9 cellular contexts compared by ENCODE assay signal in genomic region chr16:1960665-1961630, GRCh38. TPM values are rescaled to one million over a fixed set of nuclear protein-coding genes. Genes with fewer than 3 reads are reported as not detected.
A peak's percentile ranks its signal among the peaks of the same experiment; 100 is the strongest.
DNase-seq lines count a peak whose midpoint lies in the region.
"Had no signal": no experiment of that assay in that cellular context is flagged by ENCODE, and none has a peak within 500 bp of the region (broad histone marks: within the 10 kb centered on the region; RNA-seq: fewer than 3 reads in every experiment).

No MANE protein-coding gene starts in this region.

- no peaks in the 10 kb centered on the region for H3K9me3 Mint-ChIP-seq in activated T-helper 1 cell treated with anti-CD3 and anti-CD28 coated beads, Interleukin-12 subunit alpha, Interleukin-12 subunit beta, Interleukin-2, Interleukin-4 antibody, amounts not matched to agents 30 ng/mL and 10 ng/mL and 1 ng/mL, durations not matched to agents 14 hours and 24 hours and 36 hours
- no peaks in the 10 kb centered on the region for H3K9me3 Mint-ChIP-seq in stimulated activated naive CD8-positive, alpha-beta T cell treated with anti-CD3 and anti-CD28 coated beads, Interleukin-15, Interleukin-2, amounts not matched to agents 100 ng/mL and 50 ng/mL, for 24 hours

- no peak overlapping the region for H3K27ac ChIP-seq in iPS DF 6.9 (ENCODE audit: low read length)

- intact Hi-C loops in activated T-helper 1 cell treated with anti-CD3 and anti-CD28 coated beads, Interleukin-12 subunit alpha, Interleukin-12 subunit beta, Interleukin-2, Interleukin-4 antibody, amounts not matched to agents 30 ng/mL and 10 ng/mL and 1 ng/mL, durations not matched to agents 14 hours and 24 hours and 36 hours (cut with micrococcal nuclease): no loop called here

- H3K27me3 Mint-ChIP-seq in activated T-helper 1 cell treated with anti-CD3 and anti-CD28 coated beads, Interleukin-12 subunit alpha, Interleukin-12 subunit beta, Interleukin-2, Interleukin-4 antibody, amounts not matched to agents 30 ng/mL and 10 ng/mL and 1 ng/mL, durations not matched to agents 14 hours and 24 hours and 36 hours (ENCODE audit: insufficient read depth): no peaks in the 10 kb centered on the region
- H3K27me3 Mint-ChIP-seq in stimulated activated naive CD8-positive, alpha-beta T cell treated with anti-CD3 and anti-CD28 coated beads, Interleukin-15, Interleukin-2, amounts not matched to agents 100 ng/mL and 50 ng/mL, for 24 hours: no peaks in the 10 kb centered on the region

- no peaks in the 10 kb centered on the region for H3K27me3 ChIP-seq in iPS DF 6.9 (ENCODE audit: control insufficient read depth, insufficient read depth, low read length)

- no peaks in the 10 kb centered on the region for H3K9me3 ChIP-seq in iPS DF 6.9 (ENCODE audit: control insufficient read depth, insufficient read depth, low read length)

- H3K4me1 Mint-ChIP-seq in activated T-helper 1 cell treated with anti-CD3 and anti-CD28 coated beads, Interleukin-12 subunit alpha, Interleukin-12 subunit beta, Interleukin-2, Interleukin-4 antibody, amounts not matched to agents 30 ng/mL and 10 ng/mL and 1 ng/mL, durations not matched to agents 14 hours and 24 hours and 36 hours (ENCODE audit: low read depth): peaks cover 34% of the 10 kb centered on the region
- H3K4me1 Mint-ChIP-seq in stimulated activated naive CD8-positive, alpha-beta T cell treated with anti-CD3 and anti-CD28 coated beads, Interleukin-15, Interleukin-2, amounts not matched to agents 100 ng/mL and 50 ng/mL, for 24 hours (ENCODE audit: low read depth): peaks cover 49% of the 10 kb centered on the region

- H3K4me3 Mint-ChIP-seq in activated T-helper 1 cell treated with anti-CD3 and anti-CD28 coated beads, Interleukin-12 subunit alpha, Interleukin-12 subunit beta, Interleukin-2, Interleukin-4 antibody, amounts not matched to agents 30 ng/mL and 10 ng/mL and 1 ng/mL, durations not matched to agents 14 hours and 24 hours and 36 hours: peak overlapping the region; percentile 97
- peak overlapping the region; percentile 98 for H3K4me3 Mint-ChIP-seq in stimulated activated naive CD8-positive, alpha-beta T cell treated with anti-CD3 and anti-CD28 coated beads, Interleukin-15, Interleukin-2, amounts not matched to agents 100 ng/mL and 50 ng/mL, for 24 hours

- peak overlapping the region; percentile 90 for H3K27ac Mint-ChIP-seq in activated T-helper 1 cell treated with anti-CD3 and anti-CD28 coated beads, Interleukin-12 subunit alpha, Interleukin-12 subunit beta, Interleukin-2, Interleukin-4 antibody, amounts not matched to agents 30 ng/mL and 10 ng/mL and 1 ng/mL, durations not matched to agents 14 hours and 24 hours and 36 hours
- peak overlapping the region; percentile 91 for H3K27ac Mint-ChIP-seq in stimulated activated naive CD8-positive, alpha-beta T cell treated with anti-CD3 and anti-CD28 coated beads, Interleukin-15, Interleukin-2, amounts not matched to agents 100 ng/mL and 50 ng/mL, for 24 hours

- H3K4me3 ChIP-seq in iPS DF 6.9 (ENCODE audit: low read length): peak overlapping the region; percentile 8; the same call in 1 of the 2 replicates

- H3K36me3 Mint-ChIP-seq in activated T-helper 1 cell treated with anti-CD3 and anti-CD28 coated beads, Interleukin-12 subunit alpha, Interleukin-12 subunit beta, Interleukin-2, Interleukin-4 antibody, amounts not matched to agents 30 ng/mL and 10 ng/mL and 1 ng/mL, durations not matched to agents 14 hours and 24 hours and 36 hours (ENCODE audit: low read depth): peaks cover 44% of the 10 kb centered on the region
- peaks cover 44% of the 10 kb centered on the region for H3K36me3 Mint-ChIP-seq in stimulated activated naive CD8-positive, alpha-beta T cell treated with anti-CD3 and anti-CD28 coated beads, Interleukin-15, Interleukin-2, amounts not matched to agents 100 ng/mL and 50 ng/mL, for 24 hours (ENCODE audit: low read depth)

- DNase-seq in activated T-cell treated with anti-CD3 and anti-CD28 coated beads for 24 hours (ENCODE audit: low read depth): peak; percentile 49
- DNase-seq in activated T-cell treated with anti-CD3 and anti-CD28 coated beads for 4 hours: no peak
- DNase-seq in NCI-H69 (lab: John Stamatoyannopoulos, UW): peak; percentile 90
- DNase-seq in activated T-helper 1 cell treated with anti-CD3 and anti-CD28 coated beads, Interleukin-12 subunit alpha, Interleukin-12 subunit beta, Interleukin-2, Interleukin-4 antibody, amounts not matched to agents 30 ng/mL and 10 ng/mL and 1 ng/mL, durations not matched to agents 14 hours and 24 hours and 36 hours (ENCODE audit: low spot score): no peak
- DNase-seq in iPS DF 6.9 (ENCODE audit: low read depth, low spot score): no peak
- DNase-seq in NK-92 treated with Interleukin-12 subunit alpha and Interleukin-12 subunit beta, amount 100 ng/mL, for 24 hours (lab: John Stamatoyannopoulos, UW): no peak
- no peak for DNase-seq in NCI-H187 treated with DMSO at 0.1 percent for 48 hours (lab: John Stamatoyannopoulos, UW)

- no peaks in the 10 kb centered on the region for H3K4me1 ChIP-seq in iPS DF 6.9 (ENCODE audit: control insufficient read depth, insufficient read depth, low read length)

- WGBS in iPS DF 6.9 (ENCODE audit: insufficient coverage, insufficient read length): no CpG with 5 or more reads among the region's 20 CpGs

- peaks cover 18% of the 10 kb centered on the region; the same call in 1 of the 2 replicates for H3K36me3 ChIP-seq in iPS DF 6.9 (ENCODE audit: control insufficient read depth, insufficient read depth, low read length)

RNA-seq across cellular contexts. Expression of gene NDUFB10, which starts 1.6 kb away (rescaled TPM):
- 134 and 138 TPM in 2 replicates for total RNA-seq in activated T-helper 1 cell treated with anti-CD3 and anti-CD28 coated beads, Interleukin-12 subunit alpha, Interleukin-12 subunit beta, Interleukin-2, Interleukin-4 antibody, amounts not matched to agents 30 ng/mL and 10 ng/mL and 1 ng/mL, durations not matched to agents 14 hours and 24 hours and 36 hours

RNA-seq across cellular contexts. Expression of gene RPS2, which starts 3.7 kb away (rescaled TPM):
- total RNA-seq in activated T-helper 1 cell treated with anti-CD3 and anti-CD28 coated beads, Interleukin-12 subunit alpha, Interleukin-12 subunit beta, Interleukin-2, Interleukin-4 antibody, amounts not matched to agents 30 ng/mL and 10 ng/mL and 1 ng/mL, durations not matched to agents 14 hours and 24 hours and 36 hours: 3,144 and 3,145 TPM in 2 replicates

RNA-seq across cellular contexts. Expression of gene RNF151, which starts 5.7 kb away (rescaled TPM):
- 0.70 and 0.93 TPM in 2 replicates for total RNA-seq in activated T-helper 1 cell treated with anti-CD3 and anti-CD28 coated beads, Interleukin-12 subunit alpha, Interleukin-12 subunit beta, Interleukin-2, Interleukin-4 antibody, amounts not matched to agents 30 ng/mL and 10 ng/mL and 1 ng/mL, durations not matched to agents 14 hours and 24 hours and 36 hours
- total RNA-seq: left colon had no signal

RNA-seq across cellular contexts. Expression of gene RPL3L, which starts 6.5 kb away (rescaled TPM):
- 1.1 and 1.9 TPM in 2 replicates for total RNA-seq in activated T-helper 1 cell treated with anti-CD3 and anti-CD28 coated beads, Interleukin-12 subunit alpha, Interleukin-12 subunit beta, Interleukin-2, Interleukin-4 antibody, amounts not matched to agents 30 ng/mL and 10 ng/mL and 1 ng/mL, durations not matched to agents 14 hours and 24 hours and 36 hours
- total RNA-seq: left colon had no signal

RNA-seq across cellular contexts. Expression of gene TBL3, which starts 10.9 kb away (rescaled TPM):
- 84.9 and 87.3 TPM in 2 replicates for total RNA-seq in activated T-helper 1 cell treated with anti-CD3 and anti-CD28 coated beads, Interleukin-12 subunit alpha, Interleukin-12 subunit beta, Interleukin-2, Interleukin-4 antibody, amounts not matched to agents 30 ng/mL and 10 ng/mL and 1 ng/mL, durations not matched to agents 14 hours and 24 hours and 36 hours

Comparison
In these comparisons a context has a peak if more than half of its experiments do, and no peak if none do; other contexts are left out.
1. DNase-seq: peak in activated T-cell treated with anti-CD3 and anti-CD28 coated beads for 24 hours (single experiment) and NCI-H69 (single experiment); none in activated T-cell treated with anti-CD3 and anti-CD28 coated beads for 4 hours (single experiment), activated T-helper 1 cell treated with anti-CD3 and anti-CD28 coated beads, Interleukin-12 subunit alpha, Interleukin-12 subunit beta, Interleukin-2, Interleukin-4 antibody, amounts not matched to agents 30 ng/mL and 10 ng/mL and 1 ng/mL, durations not matched to agents 14 hours and 24 hours and 36 hours (single experiment), iPS DF 6.9 (single experiment), NK-92 treated with Interleukin-12 subunit alpha and Interleukin-12 subunit beta, amount 100 ng/mL, for 24 hours (single experiment) and NCI-H187 treated with DMSO at 0.1 percent for 48 hours (single experiment).